Comparison of ENCODE assay signal across 8 cellular contexts in the genomic region with DNA sequence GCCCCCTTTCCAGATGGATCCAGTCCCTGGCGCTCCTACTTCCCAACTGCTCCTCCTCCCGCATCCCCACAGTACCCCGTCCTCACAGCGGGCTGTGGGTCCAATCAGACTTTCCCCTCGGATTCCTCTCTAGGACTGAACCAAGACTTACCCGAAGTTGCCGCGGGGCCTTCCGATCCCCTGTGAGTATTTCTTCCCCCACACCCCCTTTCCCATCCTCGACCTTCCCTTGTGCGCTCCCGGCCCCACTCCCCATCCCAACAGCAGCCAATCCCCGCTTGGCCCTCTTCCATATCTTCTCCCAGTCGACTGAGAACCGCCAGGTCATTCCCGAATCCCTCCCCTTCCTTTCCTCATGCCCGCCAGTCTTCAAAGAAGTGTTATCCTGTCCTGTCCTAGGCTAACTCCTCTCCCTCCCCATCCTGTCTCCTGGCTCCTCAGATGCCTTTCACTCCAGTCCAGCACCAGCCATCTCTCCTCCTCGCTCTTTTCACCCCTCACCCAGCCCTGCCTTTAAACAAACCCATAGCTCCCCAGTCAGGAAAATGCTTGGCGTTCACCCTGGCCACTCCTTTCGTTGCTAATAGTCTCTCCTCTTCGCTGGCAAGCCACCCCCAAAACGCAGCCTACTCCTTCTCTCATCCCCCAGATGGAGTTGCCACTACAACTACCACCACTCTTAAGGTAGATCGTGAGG. TPM values are rescaled to one million over a fixed set of nuclear protein-coding genes. Genes with fewer than 3 reads are reported as not detected.
DNase-seq lines count a peak whose midpoint lies in the region; ATAC-seq, FAIRE-seq and TF ChIP-seq lines count a peak whose summit lies in the region.

No MANE protein-coding gene starts in this region.

- whole genome bisulfite sequencing in HepG2 (ENCODE audit: low lambda C conversion rate): 5% methylated on average over 23 of the region's 23 CpGs
- WGBS in tibial nerve, 2 donors: 7 to 9% methylated on average over 23 of the region's 23 CpGs

- FAIRE-seq in HepG2 (lab: Jason Lieb, UNC): no peak

- TSS peak; percentile 72 for BruUV-seq in HepG2 (replicated peaks; lab: Mats Ljungman, UMichigan)

- no peaks in the 10 kb centered on the region for H3K9me3 Mint-ChIP-seq in activated CD4-positive, alpha-beta T cell treated with anti-CD3 and anti-CD28 coated beads for 36 hours (ENCODE audit: low read depth)

- peak overlapping the region; percentile 68 for H3K27ac ChIP-seq in HepG2 (ENCODE audit: extremely low read length, insufficient read depth, low read length)
- H3K27ac ChIP-seq in tibial nerve: peak overlapping the region; percentile 62 to 91 (median 90)

- POLR2A ChIA-PET in activated CD4-positive, alpha-beta T cell treated with anti-CD3 and anti-CD28 coated beads for 36 hours (lab: Charles Lee): interaction anchor here (0.6 to 1.0 kb wide), 3 partner anchors 26 to 1773 kb away, joined by 3 to 4 read pairs (median 4); no protein-coding TSS in a partner anchor
- POLR2A ChIA-PET in HepG2 (lab: Yijun Ruan, JAX): interaction anchor here (0.5 to 2.1 kb wide), 16 partner anchors 9 to 276 kb away, joined by 3 to 21 read pairs (median 5); a partner anchor contains a TSS

- no peak for DNase-seq in activated CD4-positive, alpha-beta T cell treated with anti-CD3 and anti-CD28 coated beads for 36 hours
- no peak for DNase-seq in activated CD4-positive, alpha-beta T cell treated with anti-CD3 and anti-CD28 coated beads for 4 hours
- DNase-seq in NCI-H69 (lab: John Stamatoyannopoulos, UW) (peak; percentile 58), choroid plexus epithelial cell (ENCODE audit: low read depth) (peak; percentile 24), HepG2 (ENCODE audit: low spot score) (no peak), tibial nerve (ENCODE audit: low spot score in 2 of 2) (peak in 1 of 2 donors; percentile 37), NCI-H526 treated with DMSO at 0.1 percent for 48 hours (lab: John Stamatoyannopoulos, UW) (no peak), LoVo (ENCODE audit: low spot score) (no peak)

- no peak for TF ChIP-seq RAD21 in HepG2 (CRISPR knock-in tag; IDR thresholded peaks at IDR 0.05)

- TF ChIP-seq POLR2A in HepG2 (IDR thresholded peaks at IDR 0.05; ENCODE audit: insufficient read depth in 1 of 2, low read depth in 2 of 2, low read length in 2 of 2) (no peak), tibial nerve (IDR thresholded peaks at IDR 0.05) (no peak)

- peak overlapping the region; percentile 95 for H3K27ac Mint-ChIP-seq in activated CD4-positive, alpha-beta T cell treated with anti-CD3 and anti-CD28 coated beads for 36 hours

- peaks cover 2 to 16% of the 10 kb centered on the region in 2 experiments; a peak in 3 of 5 replicates for H3K36me3 ChIP-seq in HepG2 (replicated peaks in 1 of 2; ENCODE audit: control insufficient read depth in 1 of 2, insufficient read depth in 2 of 2, low read length in 2 of 2)
- H3K36me3 ChIP-seq in tibial nerve: peaks cover 0 to 27% (median 0%) of the 10 kb centered on the region in 3 donors

- H3K27me3 Mint-ChIP-seq in activated CD4-positive, alpha-beta T cell treated with anti-CD3 and anti-CD28 coated beads for 36 hours: no peaks in the 10 kb centered on the region

- in situ Hi-C loops in HepG2 (cut with HindIII; ENCODE audit: extremely low pct_ligation_motif_present, low pct_unique_long_range_greater_than_20kb): no loop called here

- peaks cover 29% of the 10 kb centered on the region for H3K4me1 ChIP-seq in HepG2 (ENCODE audit: insufficient read depth, low read length)
- peaks cover 0 to 47% (median 21%) of the 10 kb centered on the region in 4 donors for H3K4me1 ChIP-seq in tibial nerve

- H2AFZ ChIP-seq in HepG2 (ENCODE audit: low read length): peak overlapping the region; percentile 28

- no peak for ATAC-seq in activated CD4-positive, alpha-beta T cell treated with anti-CD3 and anti-CD28 coated beads for 36 hours
- ATAC-seq in HepG2: peak; percentile 42

- CTCF ChIA-PET in activated CD4-positive, alpha-beta T cell treated with anti-CD3 and anti-CD28 coated beads for 36 hours (lab: Charles Lee): interaction anchor here (0.7 to 2.5 kb wide), 7 partner anchors 8 to 183 kb away, joined by 3 to 5 read pairs (median 3); no protein-coding TSS in a partner anchor
- CTCF ChIA-PET in HepG2 (lab: Yijun Ruan, JAX; ENCODE audit: low intra/inter-chr PET ratio, low total read pairs): no interaction called here

- intact Hi-C loops in activated CD4-positive, alpha-beta T cell treated with anti-CD3 and anti-CD28 coated beads for 36 hours (cut with DNase I, micrococcal nuclease): loop anchor here (1.0 to 10.0 kb wide), 16 partner anchors 26 to 760 kb away; a partner anchor contains a TSS
- intact Hi-C loops in HepG2 (cut with micrococcal nuclease; ENCODE audit: unreplicated experiment): no loop called here

- TF ChIP-seq EP300 in HepG2 (IDR thresholded peaks at IDR 0.05; ENCODE audit: low read depth in 2 of 2, low read length in 2 of 2) (no peak), HepG2 (CRISPR knock-in tag; IDR thresholded peaks at IDR 0.05; ENCODE audit: borderline replicate concordance) (no peak), tibial nerve (IDR thresholded peaks at IDR 0.05) (no peak)

- TF ChIP-seq CTCF in choroid plexus epithelial cell (conservative IDR thresholded peaks at IDR 0.05; ENCODE audit: low read depth, low read length) (no peak), HepG2 (CRISPR knock-in tag; IDR thresholded peaks at IDR 0.05) (no peak; the same call in 1 of the 2 replicates), tibial nerve (IDR thresholded peaks at IDR 0.05) (no peak)

- H3K4me3 Mint-ChIP-seq in activated CD4-positive, alpha-beta T cell treated with anti-CD3 and anti-CD28 coated beads for 36 hours: peak overlapping the region; percentile 97

- peaks cover 2% of the 10 kb centered on the region for H3K36me3 Mint-ChIP-seq in activated CD4-positive, alpha-beta T cell treated with anti-CD3 and anti-CD28 coated beads for 36 hours (ENCODE audit: low read depth)

- H3K4me3 ChIP-seq in choroid plexus epithelial cell (ENCODE audit: low read depth, low read length) (peak overlapping the region; percentile 84), HepG2 (replicated peaks in 1 of 3; ENCODE audit: insufficient read depth in 1 of 3, low read depth in 2 of 3, low read length in 3 of 3) (peak overlapping the region; percentile 68 to 98 (median 81)), tibial nerve (peak overlapping the region; percentile 78 to 91 (median 84))

- H3K9me3 ChIP-seq in HepG2 (ENCODE audit: low read length) (no peaks in the 10 kb centered on the region), tibial nerve (no peaks in the 10 kb centered on the region)

- H4K20me1 ChIP-seq in HepG2 (ENCODE audit: insufficient read depth, low read length): 0 out of 2 replicates have a peak, but pooled peaks cover 5% of the 10 kb centered on the region

- peaks cover 30% of the 10 kb centered on the region for H3K79me2 ChIP-seq in HepG2 (ENCODE audit: insufficient read depth, low read length)

- H3K4me1 Mint-ChIP-seq in activated CD4-positive, alpha-beta T cell treated with anti-CD3 and anti-CD28 coated beads for 36 hours: peaks cover 31% of the 10 kb centered on the region

- peak overlapping the region; percentile 93 for H3K4me2 ChIP-seq in HepG2 (ENCODE audit: low read depth, low read length)

- H3K27me3 ChIP-seq in HepG2 (ENCODE audit: control insufficient read depth in 1 of 2, insufficient read depth in 2 of 2, low read length in 2 of 2) (no peaks in the 10 kb centered on the region; a peak in 1 of 5 replicates), tibial nerve (no peaks in the 10 kb centered on the region)

- peak overlapping the region; percentile 86 for H3K9ac ChIP-seq in HepG2 (ENCODE audit: insufficient read depth, low read depth, low read length)

RNA-seq across cellular contexts. Expression of a gene that starts 0.6 kb away (rescaled TPM):
- 10 to 100 TPM; 13.1 to 14.1 TPM for total RNA-seq in activated CD4-positive, alpha-beta T cell treated with anti-CD3 and anti-CD28 coated beads for 36 hours
- total RNA-seq in HepG2 (2016; rRNA removed; fragmentation: Illumina TruSeq; extraction: Trizol) (39.2 and 46.5 TPM in 2 replicates), tibial nerve (10 to 100 TPM; 27.5 to 39.8 (median 32.9) TPM)
- total RNA-seq in HepG2 (2016; cell fraction: cytosol; rRNA removed; fragmentation: Illumina TruSeq; extraction: Trizol; ENCODE audit: low read depth): 10.4 and 11.6 TPM in 2 replicates
- total RNA-seq in HepG2 (2016; cell fraction: insoluble cytoplasmic fraction; rRNA removed; fragmentation: Illumina TruSeq; extraction: Trizol): 42.5 and 47.8 TPM in 2 replicates
- total RNA-seq in HepG2 (2016; cell fraction: membrane; rRNA removed; fragmentation: Illumina TruSeq; extraction: Trizol): 25.1 and 25.9 TPM in 2 replicates
- 15.1 and 18.1 TPM in 2 replicates for total RNA-seq in HepG2 (2016; cell fraction: nucleus; rRNA removed; fragmentation: Illumina TruSeq; extraction: Trizol)
- 41.0 and 48.7 TPM in 2 replicates for polyA plus RNA-seq in HepG2 (2011; rRNA removed)
- polyA plus RNA-seq in HepG2 (2011; cell fraction: cytosol; rRNA removed): 45.9 and 57.9 TPM in 2 replicates
- polyA plus RNA-seq in HepG2 (2011; cell fraction: nucleus; rRNA removed): 18.6 and 19.1 TPM in 2 replicates
- polyA plus RNA-seq in HepG2 (2012): 22.3 and 22.7 TPM in 2 replicates
- polyA plus RNA-seq in HepG2 (2016; cell fraction: cytosol; fragmentation: Illumina TruSeq; extraction: Trizol; ENCODE audit: low read depth): 16.0 and 21.0 TPM in 2 replicates
- polyA plus RNA-seq in HepG2 (2016; cell fraction: insoluble cytoplasmic fraction; fragmentation: Illumina TruSeq; extraction: Trizol; ENCODE audit: low read depth): 58.7 and 61.9 TPM in 2 replicates
- 28.9 and 29.7 TPM in 2 replicates for polyA plus RNA-seq in HepG2 (2016; cell fraction: membrane; fragmentation: Illumina TruSeq; extraction: Trizol; ENCODE audit: low read depth)
- 30.7 and 35.4 TPM in 2 replicates for polyA plus RNA-seq in HepG2 (2016; cell fraction: nucleus; fragmentation: Illumina TruSeq; extraction: Trizol; ENCODE audit: insufficient read depth, low read depth)
- polyA minus RNA-seq in HepG2 (2011; rRNA and poly(A)+ RNA removed; ENCODE audit: low replicate concordance): 15.4 and 63.7 TPM in 2 replicates
- 4.9 and 5.7 TPM in 2 replicates for polyA minus RNA-seq in HepG2 (2011; cell fraction: cytosol; rRNA and poly(A)+ RNA removed)
- 6.8 and 9.6 TPM in 2 replicates for polyA minus RNA-seq in HepG2 (2011; cell fraction: nucleus; rRNA and poly(A)+ RNA removed)

RNA-seq across cellular contexts. Expression of a gene that starts 0.9 kb away (rescaled TPM):
- total RNA-seq in activated CD4-positive, alpha-beta T cell treated with anti-CD3 and anti-CD28 coated beads for 36 hours: 10 to 100 TPM; 28.4 to 29.4 TPM
- total RNA-seq in HepG2 (2016; rRNA removed; fragmentation: Illumina TruSeq; extraction: Trizol): 35.4 and 45.8 TPM in 2 replicates
- total RNA-seq in HepG2 (2016; cell fraction: cytosol; rRNA removed; fragmentation: Illumina TruSeq; extraction: Trizol; ENCODE audit: low read depth): 6.4 and 8.4 TPM in 2 replicates
- 31.1 and 49.9 TPM in 2 replicates for total RNA-seq in HepG2 (2016; cell fraction: insoluble cytoplasmic fraction; rRNA removed; fragmentation: Illumina TruSeq; extraction: Trizol)
- 10.9 and 13.1 TPM in 2 replicates for total RNA-seq in HepG2 (2016; cell fraction: membrane; rRNA removed; fragmentation: Illumina TruSeq; extraction: Trizol)
- 42.8 and 46.0 TPM in 2 replicates for total RNA-seq in HepG2 (2016; cell fraction: nucleus; rRNA removed; fragmentation: Illumina TruSeq; extraction: Trizol)
- polyA plus RNA-seq in HepG2 (2011; rRNA removed): 43.0 and 45.3 TPM in 2 replicates
- 21.2 and 23.8 TPM in 2 replicates for polyA plus RNA-seq in HepG2 (2011; cell fraction: cytosol; rRNA removed)
- 61.8 and 75.6 TPM in 2 replicates for polyA plus RNA-seq in HepG2 (2011; cell fraction: nucleus; rRNA removed)
- polyA plus RNA-seq in HepG2 (2012): 38.1 and 47.2 TPM in 2 replicates
- 2.0 and 2.7 TPM in 2 replicates for polyA plus RNA-seq in HepG2 (2016; cell fraction: cytosol; fragmentation: Illumina TruSeq; extraction: Trizol; ENCODE audit: low read depth)
- polyA plus RNA-seq in HepG2 (2016; cell fraction: insoluble cytoplasmic fraction; fragmentation: Illumina TruSeq; extraction: Trizol; ENCODE audit: low read depth): 30.5 and 39.7 TPM in 2 replicates
- polyA plus RNA-seq in HepG2 (2016; cell fraction: membrane; fragmentation: Illumina TruSeq; extraction: Trizol; ENCODE audit: low read depth): 4.6 and 5.4 TPM in 2 replicates
- 113 and 115 TPM in 2 replicates for polyA plus RNA-seq in HepG2 (2016; cell fraction: nucleus; fragmentation: Illumina TruSeq; extraction: Trizol; ENCODE audit: insufficient read depth, low read depth)
- 35.4 and 37.7 TPM in 2 replicates for polyA minus RNA-seq in HepG2 (2011; rRNA and poly(A)+ RNA removed; ENCODE audit: low replicate concordance)
- polyA minus RNA-seq in HepG2 (2011; cell fraction: cytosol; rRNA and poly(A)+ RNA removed): 20.2 and 23.6 TPM in 2 replicates
- polyA minus RNA-seq in HepG2 (2011; cell fraction: nucleus; rRNA and poly(A)+ RNA removed): 62.4 and 64.2 TPM in 2 replicates
- total RNA-seq in tibial nerve: 100 to 1,000 TPM in 1 of 4 donors, 10 to 100 TPM in 3; 67.4 to 103 (median 91.9) TPM

RNA-seq across cellular contexts. Expression of a gene that starts 45.5 kb away (rescaled TPM):
- 10 to 100 TPM; 29.5 to 37.5 TPM for total RNA-seq in activated CD4-positive, alpha-beta T cell treated with anti-CD3 and anti-CD28 coated beads for 36 hours
- total RNA-seq in HepG2 (2016; rRNA removed; fragmentation: Illumina TruSeq; extraction: Trizol): 41.2 and 57.8 TPM in 2 replicates
- 10.4 and 12.1 TPM in 2 replicates for total RNA-seq in HepG2 (2016; cell fraction: cytosol; rRNA removed; fragmentation: Illumina TruSeq; extraction: Trizol; ENCODE audit: low read depth)
- 45.4 and 61.4 TPM in 2 replicates for total RNA-seq in HepG2 (2016; cell fraction: insoluble cytoplasmic fraction; rRNA removed; fragmentation: Illumina TruSeq; extraction: Trizol)
- 14.0 and 15.7 TPM in 2 replicates for total RNA-seq in HepG2 (2016; cell fraction: membrane; rRNA removed; fragmentation: Illumina TruSeq; extraction: Trizol)
- total RNA-seq in HepG2 (2016; cell fraction: nucleus; rRNA removed; fragmentation: Illumina TruSeq; extraction: Trizol): 16.3 and 19.3 TPM in 2 replicates
- 22.3 and 26.5 TPM in 2 replicates for polyA plus RNA-seq in HepG2 (2011; rRNA removed)
- 15.5 and 18.8 TPM in 2 replicates for polyA plus RNA-seq in HepG2 (2011; cell fraction: cytosol; rRNA removed)
- 10.4 and 11.9 TPM in 2 replicates for polyA plus RNA-seq in HepG2 (2011; cell fraction: nucleus; rRNA removed)
- 17.0 and 18.3 TPM in 2 replicates for polyA plus RNA-seq in HepG2 (2012)
- 8.5 and 10.6 TPM in 2 replicates for polyA plus RNA-seq in HepG2 (2016; cell fraction: cytosol; fragmentation: Illumina TruSeq; extraction: Trizol; ENCODE audit: low read depth)
- polyA plus RNA-seq in HepG2 (2016; cell fraction: insoluble cytoplasmic fraction; fragmentation: Illumina TruSeq; extraction: Trizol; ENCODE audit: low read depth): 47.4 and 47.7 TPM in 2 replicates
- 9.1 and 10.5 TPM in 2 replicates for polyA plus RNA-seq in HepG2 (2016; cell fraction: membrane; fragmentation: Illumina TruSeq; extraction: Trizol; ENCODE audit: low read depth)
- polyA plus RNA-seq in HepG2 (2016; cell fraction: nucleus; fragmentation: Illumina TruSeq; extraction: Trizol; ENCODE audit: insufficient read depth, low read depth): 23.3 and 26.5 TPM in 2 replicates
- 28.6 and 113 TPM in 2 replicates for polyA minus RNA-seq in HepG2 (2011; rRNA and poly(A)+ RNA removed; ENCODE audit: low replicate concordance)
- polyA minus RNA-seq in HepG2 (2011; cell fraction: cytosol; rRNA and poly(A)+ RNA removed): 18.2 and 21.4 TPM in 2 replicates
- 12.0 and 13.4 TPM in 2 replicates for polyA minus RNA-seq in HepG2 (2011; cell fraction: nucleus; rRNA and poly(A)+ RNA removed)
- 10 to 100 TPM in 1 of 4 donors, 1 to 10 TPM in 3; 7.2 to 18.3 (median 9.2) TPM for total RNA-seq in tibial nerve

RNA-seq across cellular contexts. Expression of a gene that starts 45.9 kb away (rescaled TPM):
- 10 to 100 TPM; 32.1 to 38.8 TPM for total RNA-seq in activated CD4-positive, alpha-beta T cell treated with anti-CD3 and anti-CD28 coated beads for 36 hours
- total RNA-seq in HepG2 (2016; rRNA removed; fragmentation: Illumina TruSeq; extraction: Trizol) (16.2 and 26.1 TPM in 2 replicates), tibial nerve (10 to 100 TPM; 50.5 to 71.7 (median 65.5) TPM)
- 11.9 and 18.5 TPM in 2 replicates for total RNA-seq in HepG2 (2016; cell fraction: cytosol; rRNA removed; fragmentation: Illumina TruSeq; extraction: Trizol; ENCODE audit: low read depth)
- 14.1 and 27.2 TPM in 2 replicates for total RNA-seq in HepG2 (2016; cell fraction: insoluble cytoplasmic fraction; rRNA removed; fragmentation: Illumina TruSeq; extraction: Trizol)
- total RNA-seq in HepG2 (2016; cell fraction: membrane; rRNA removed; fragmentation: Illumina TruSeq; extraction: Trizol): 20.4 and 27.0 TPM in 2 replicates
- 19.9 and 21.8 TPM in 2 replicates for total RNA-seq in HepG2 (2016; cell fraction: nucleus; rRNA removed; fragmentation: Illumina TruSeq; extraction: Trizol)
- 36.0 and 37.5 TPM in 2 replicates for polyA plus RNA-seq in HepG2 (2011; rRNA removed)
- 22.7 and 32.6 TPM in 2 replicates for polyA plus RNA-seq in HepG2 (2011; cell fraction: cytosol; rRNA removed)
- 80.9 and 82.1 TPM in 2 replicates for polyA plus RNA-seq in HepG2 (2011; cell fraction: nucleus; rRNA removed)
- 17.6 and 19.0 TPM in 2 replicates for polyA plus RNA-seq in HepG2 (2012)
- 18.0 and 23.7 TPM in 2 replicates for polyA plus RNA-seq in HepG2 (2016; cell fraction: cytosol; fragmentation: Illumina TruSeq; extraction: Trizol; ENCODE audit: low read depth)
- polyA plus RNA-seq in HepG2 (2016; cell fraction: insoluble cytoplasmic fraction; fragmentation: Illumina TruSeq; extraction: Trizol; ENCODE audit: low read depth): 17.7 and 21.6 TPM in 2 replicates
- polyA plus RNA-seq in HepG2 (2016; cell fraction: membrane; fragmentation: Illumina TruSeq; extraction: Trizol; ENCODE audit: low read depth): 21.8 and 28.2 TPM in 2 replicates
- 60.0 and 62.1 TPM in 2 replicates for polyA plus RNA-seq in HepG2 (2016; cell fraction: nucleus; fragmentation: Illumina TruSeq; extraction: Trizol; ENCODE audit: insufficient read depth, low read depth)
- 45.1 and 143 TPM in 2 replicates for polyA minus RNA-seq in HepG2 (2011; rRNA and poly(A)+ RNA removed; ENCODE audit: low replicate concordance)
- 10.4 and 12.0 TPM in 2 replicates for polyA minus RNA-seq in HepG2 (2011; cell fraction: cytosol; rRNA and poly(A)+ RNA removed)
- 38.2 and 49.6 TPM in 2 replicates for polyA minus RNA-seq in HepG2 (2011; cell fraction: nucleus; rRNA and poly(A)+ RNA removed)

Comparison
In these comparisons a context has a peak if more than half of its experiments do, and no peak if none do; other contexts are left out.
1. DNase-seq: peak in NCI-H69 (single experiment) and choroid plexus epithelial cell (single experiment); none in activated CD4-positive, alpha-beta T cell treated with anti-CD3 and anti-CD28 coated beads for 36 hours (single experiment), activated CD4-positive, alpha-beta T cell treated with anti-CD3 and anti-CD28 coated beads for 4 hours (0 of 2), HepG2 (single experiment), NCI-H526 treated with DMSO at 0.1 percent for 48 hours (single experiment) and LoVo (single experiment).
2. Peak in every context shown above with its lines, with median percentiles within 50 percentile points of each other: H3K4me3 ChIP-seq.